Comparison of ENCODE assay signal across 3 cellular contexts in the genomic region with DNA sequence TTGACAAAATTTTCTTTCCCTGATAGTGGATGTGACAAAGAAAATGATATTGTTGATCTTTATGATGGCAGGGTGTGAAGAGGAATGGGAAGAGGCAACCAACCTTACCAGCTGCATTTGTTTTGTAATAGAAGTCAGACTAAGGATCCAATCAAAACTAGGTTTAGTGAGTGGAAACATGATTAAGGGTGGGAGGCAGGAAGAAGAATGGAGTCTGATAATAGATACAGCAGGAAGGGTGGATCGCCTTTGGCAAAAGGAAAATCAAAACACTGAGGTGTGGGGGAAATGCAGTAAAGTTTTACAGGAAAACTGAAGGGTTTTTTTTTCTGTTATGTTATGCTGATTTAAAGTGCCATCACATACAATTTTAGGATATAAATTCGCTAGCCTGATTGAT.
TF ChIP-seq lines count a peak whose summit lies in the region.

No MANE protein-coding gene starts in this region.

TF ChIP-seq in A549, 52 proteins besides CTCF, POLR2A, EP300 and RAD21:
- TF ChIP-seq BHLHE40 (IDR thresholded peaks at IDR 0.05; ENCODE audit: low read depth, low read length) (no peak), FOSL2 (IDR thresholded peaks at IDR 0.05) (no peak), FOSL2 (CRISPR knock-in tag; IDR thresholded peaks at IDR 0.05) (no peak), FOXS1 (CRISPR knock-in tag; IDR thresholded peaks at IDR 0.05) (no peak), EHMT2 (IDR thresholded peaks at IDR 0.05; ENCODE audit: low read depth) (no peak), RNF2 (IDR thresholded peaks at IDR 0.05; ENCODE audit: borderline replicate concordance, low read depth) (no peak), CHD4 (IDR thresholded peaks at IDR 0.05; ENCODE audit: borderline replicate concordance) (no peak), ZFP36 (IDR thresholded peaks at IDR 0.05; ENCODE audit: borderline replicate concordance, partially characterized antibody) (no peak), HOXA7 (CRISPR knock-in tag; IDR thresholded peaks at IDR 0.05) (no peak), GATA3 (IDR thresholded peaks at IDR 0.05; ENCODE audit: borderline replicate concordance) (no peak), EHF (CRISPR knock-in tag; IDR thresholded peaks at IDR 0.05) (no peak), CBX8 (IDR thresholded peaks at IDR 0.05) (no peak)
- TF ChIP-seq, protein P1, sequence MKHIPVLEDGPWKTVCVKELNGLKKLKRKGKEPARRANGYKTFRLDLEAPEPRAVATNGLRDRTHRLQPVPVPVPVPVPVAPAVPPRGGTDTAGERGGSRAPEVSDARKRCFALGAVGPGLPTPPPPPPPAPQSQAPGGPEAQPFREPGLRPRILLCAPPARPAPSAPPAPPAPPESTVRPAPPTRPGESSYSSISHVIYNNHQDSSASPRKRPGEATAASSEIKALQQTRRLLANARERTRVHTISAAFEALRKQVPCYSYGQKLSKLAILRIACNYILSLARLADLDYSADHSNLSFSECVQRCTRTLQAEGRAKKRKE (CRISPR knock-in tag; IDR thresholded peaks at IDR 0.05; ENCODE audit: low read depth), result no peak
- TF ChIP-seq, protein P2, sequence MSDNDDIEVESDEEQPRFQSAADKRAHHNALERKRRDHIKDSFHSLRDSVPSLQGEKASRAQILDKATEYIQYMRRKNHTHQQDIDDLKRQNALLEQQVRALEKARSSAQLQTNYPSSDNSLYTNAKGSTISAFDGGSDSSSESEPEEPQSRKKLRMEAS (IDR thresholded peaks at IDR 0.05), result no peak
TF ChIP-seq in A549: peak in this region for 0.

TF ChIP-seq in K562, 482 proteins besides CTCF, POLR2A, EP300 and RAD21 (continues in another document):
- TF ChIP-seq ZC3H8 (IDR thresholded peaks at IDR 0.05) (no peak), NRF1 (conservative IDR thresholded peaks at IDR 0.05 in 1 of 2, IDR thresholded peaks at IDR 0.05 in 1 of 2) (no peak), ZC3H4 (CRISPR knock-in tag; IDR thresholded peaks at IDR 0.05; ENCODE audit: borderline replicate concordance) (no peak), U2AF2 (optimal IDR thresholded peaks at IDR 0.05; ENCODE audit: low read depth, low read length) (no peak), CEBPG (CRISPR knock-in tag; IDR thresholded peaks at IDR 0.05) (no peak), CEBPG (tag; conservative IDR thresholded peaks at IDR 0.05 in 1 of 2, IDR thresholded peaks at IDR 0.05 in 1 of 2) (no peak), ZNF785 (CRISPR knock-in tag; IDR thresholded peaks at IDR 0.05) (no peak), ZNF778 (CRISPR knock-in tag; IDR thresholded peaks at IDR 0.05) (no peak), ADNP (tag; IDR thresholded peaks at IDR 0.05) (no peak), SAFB (IDR thresholded peaks at IDR 0.05; ENCODE audit: borderline replicate concordance, low read depth, low read length) (no peak), ZNF224 (CRISPR knock-in tag; IDR thresholded peaks at IDR 0.05) (no peak), HNRNPL (IDR thresholded peaks at IDR 0.05; ENCODE audit: low read depth, low read length) (no peak), ZNF3 (CRISPR knock-in tag; IDR thresholded peaks at IDR 0.05) (no peak)
- TF ChIP-seq, protein P3, sequence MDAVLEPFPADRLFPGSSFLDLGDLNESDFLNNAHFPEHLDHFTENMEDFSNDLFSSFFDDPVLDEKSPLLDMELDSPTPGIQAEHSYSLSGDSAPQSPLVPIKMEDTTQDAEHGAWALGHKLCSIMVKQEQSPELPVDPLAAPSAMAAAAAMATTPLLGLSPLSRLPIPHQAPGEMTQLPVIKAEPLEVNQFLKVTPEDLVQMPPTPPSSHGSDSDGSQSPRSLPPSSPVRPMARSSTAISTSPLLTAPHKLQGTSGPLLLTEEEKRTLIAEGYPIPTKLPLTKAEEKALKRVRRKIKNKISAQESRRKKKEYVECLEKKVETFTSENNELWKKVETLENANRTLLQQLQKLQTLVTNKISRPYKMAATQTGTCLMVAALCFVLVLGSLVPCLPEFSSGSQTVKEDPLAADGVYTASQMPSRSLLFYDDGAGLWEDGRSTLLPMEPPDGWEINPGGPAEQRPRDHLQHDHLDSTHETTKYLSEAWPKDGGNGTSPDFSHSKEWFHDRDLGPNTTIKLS (IDR thresholded peaks at IDR 0.05; ENCODE audit: borderline replicate concordance, low read depth), result no peak
- TF ChIP-seq, protein P4, sequence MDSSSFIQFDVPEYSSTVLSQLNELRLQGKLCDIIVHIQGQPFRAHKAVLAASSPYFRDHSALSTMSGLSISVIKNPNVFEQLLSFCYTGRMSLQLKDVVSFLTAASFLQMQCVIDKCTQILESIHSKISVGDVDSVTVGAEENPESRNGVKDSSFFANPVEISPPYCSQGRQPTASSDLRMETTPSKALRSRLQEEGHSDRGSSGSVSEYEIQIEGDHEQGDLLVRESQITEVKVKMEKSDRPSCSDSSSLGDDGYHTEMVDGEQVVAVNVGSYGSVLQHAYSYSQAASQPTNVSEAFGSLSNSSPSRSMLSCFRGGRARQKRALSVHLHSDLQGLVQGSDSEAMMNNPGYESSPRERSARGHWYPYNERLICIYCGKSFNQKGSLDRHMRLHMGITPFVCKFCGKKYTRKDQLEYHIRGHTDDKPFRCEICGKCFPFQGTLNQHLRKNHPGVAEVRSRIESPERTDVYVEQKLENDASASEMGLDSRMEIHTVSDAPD (CRISPR knock-in tag; IDR thresholded peaks at IDR 0.05), result no peak
- TF ChIP-seq, protein P5, sequence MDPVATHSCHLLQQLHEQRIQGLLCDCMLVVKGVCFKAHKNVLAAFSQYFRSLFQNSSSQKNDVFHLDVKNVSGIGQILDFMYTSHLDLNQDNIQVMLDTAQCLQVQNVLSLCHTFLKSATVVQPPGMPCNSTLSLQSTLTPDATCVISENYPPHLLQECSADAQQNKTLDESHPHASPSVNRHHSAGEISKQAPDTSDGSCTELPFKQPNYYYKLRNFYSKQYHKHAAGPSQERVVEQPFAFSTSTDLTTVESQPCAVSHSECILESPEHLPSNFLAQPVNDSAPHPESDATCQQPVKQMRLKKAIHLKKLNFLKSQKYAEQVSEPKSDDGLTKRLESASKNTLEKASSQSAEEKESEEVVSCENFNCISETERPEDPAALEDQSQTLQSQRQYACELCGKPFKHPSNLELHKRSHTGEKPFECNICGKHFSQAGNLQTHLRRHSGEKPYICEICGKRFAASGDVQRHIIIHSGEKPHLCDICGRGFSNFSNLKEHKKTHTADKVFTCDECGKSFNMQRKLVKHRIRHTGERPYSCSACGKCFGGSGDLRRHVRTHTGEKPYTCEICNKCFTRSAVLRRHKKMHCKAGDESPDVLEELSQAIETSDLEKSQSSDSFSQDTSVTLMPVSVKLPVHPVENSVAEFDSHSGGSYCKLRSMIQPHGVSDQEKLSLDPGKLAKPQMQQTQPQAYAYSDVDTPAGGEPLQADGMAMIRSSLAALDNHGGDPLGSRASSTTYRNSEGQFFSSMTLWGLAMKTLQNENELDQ (CRISPR knock-in tag; IDR thresholded peaks at IDR 0.05; ENCODE audit: borderline replicate concordance), result no peak
- TF ChIP-seq, protein P6, sequence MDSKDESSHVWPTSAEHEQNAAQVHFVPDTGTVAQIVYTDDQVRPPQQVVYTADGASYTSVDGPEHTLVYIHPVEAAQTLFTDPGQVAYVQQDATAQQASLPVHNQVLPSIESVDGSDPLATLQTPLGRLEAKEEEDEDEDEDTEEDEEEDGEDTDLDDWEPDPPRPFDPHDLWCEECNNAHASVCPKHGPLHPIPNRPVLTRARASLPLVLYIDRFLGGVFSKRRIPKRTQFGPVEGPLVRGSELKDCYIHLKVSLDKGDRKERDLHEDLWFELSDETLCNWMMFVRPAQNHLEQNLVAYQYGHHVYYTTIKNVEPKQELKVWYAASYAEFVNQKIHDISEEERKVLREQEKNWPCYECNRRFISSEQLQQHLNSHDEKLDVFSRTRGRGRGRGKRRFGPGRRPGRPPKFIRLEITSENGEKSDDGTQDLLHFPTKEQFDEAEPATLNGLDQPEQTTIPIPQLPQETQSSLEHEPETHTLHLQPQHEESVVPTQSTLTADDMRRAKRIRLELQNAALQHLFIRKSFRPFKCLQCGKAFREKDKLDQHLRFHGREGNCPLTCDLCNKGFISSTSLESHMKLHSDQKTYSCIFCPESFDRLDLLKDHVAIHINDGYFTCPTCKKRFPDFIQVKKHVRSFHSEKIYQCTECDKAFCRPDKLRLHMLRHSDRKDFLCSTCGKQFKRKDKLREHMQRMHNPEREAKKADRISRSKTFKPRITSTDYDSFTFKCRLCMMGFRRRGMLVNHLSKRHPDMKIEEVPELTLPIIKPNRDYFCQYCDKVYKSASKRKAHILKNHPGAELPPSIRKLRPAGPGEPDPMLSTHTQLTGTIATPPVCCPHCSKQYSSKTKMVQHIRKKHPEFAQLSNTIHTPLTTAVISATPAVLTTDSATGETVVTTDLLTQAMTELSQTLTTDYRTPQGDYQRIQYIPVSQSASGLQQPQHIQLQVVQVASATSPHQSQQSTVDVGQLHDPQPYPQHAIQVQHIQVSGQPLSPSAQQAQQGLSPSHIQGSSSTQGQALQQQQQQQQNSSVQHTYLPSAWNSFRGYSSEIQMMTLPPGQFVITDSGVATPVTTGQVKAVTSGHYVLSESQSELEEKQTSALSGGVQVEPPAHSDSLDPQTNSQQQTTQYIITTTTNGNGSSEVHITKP (IDR thresholded peaks at IDR 0.05; ENCODE audit: partially characterized antibody), result no peak

TF ChIP-seq in WTC11, 78 proteins besides CTCF, POLR2A, EP300 and RAD21:
- TF ChIP-seq, protein P7, sequence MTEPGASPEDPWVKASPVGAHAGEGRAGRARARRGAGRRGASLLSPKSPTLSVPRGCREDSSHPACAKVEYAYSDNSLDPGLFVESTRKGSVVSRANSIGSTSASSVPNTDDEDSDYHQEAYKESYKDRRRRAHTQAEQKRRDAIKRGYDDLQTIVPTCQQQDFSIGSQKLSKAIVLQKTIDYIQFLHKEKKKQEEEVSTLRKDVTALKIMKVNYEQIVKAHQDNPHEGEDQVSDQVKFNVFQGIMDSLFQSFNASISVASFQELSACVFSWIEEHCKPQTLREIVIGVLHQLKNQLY (CRISPR knock-in tag; IDR thresholded peaks at IDR 0.05), result no peak
- TF ChIP-seq JUN (CRISPR knock-in tag; IDR thresholded peaks at IDR 0.05) (no peak), ZNF232 (CRISPR knock-in tag; IDR thresholded peaks at IDR 0.05) (no peak), NFATC4 (CRISPR knock-in tag; IDR thresholded peaks at IDR 0.05) (no peak), TEAD1 (CRISPR knock-in tag; IDR thresholded peaks at IDR 0.05) (no peak)
